Comparison of ENCODE assay signal across 10 cellular contexts in genomic region chr1:58432813-58433668, GRCh38.
DNase-seq lines count a peak whose midpoint lies in the region; ATAC-seq lines count a peak whose summit lies in the region.
"Had no signal": no experiment of that assay in that cellular context is flagged by ENCODE, and none has a peak within 500 bp of the region (broad histone marks: within the 10 kb centered on the region; RNA-seq: fewer than 3 reads in every experiment).

No MANE protein-coding gene starts in this region.

- ATAC-seq in stimulated activated naive B cell treated with anti-CD40 and anti-IgM and Interleukin-4, amounts not matched to agents 10 μg/mL and 1 μg/mL and 100 μg/mL, for 72 hours (replicated peaks) = peak; percentile 81 to 84
- no peak for ATAC-seq in HG03280 (IDR thresholded peaks at IDR 0.05; ENCODE audit: unreplicated experiment)

- peaks cover 8 to 14% of the 10 kb centered on the region in 2 donors for H3K36me3 Mint-ChIP-seq in stimulated activated naive B cell treated with anti-CD40 and anti-IgM and Interleukin-4, amounts not matched to agents 10 μg/mL and 1 μg/mL and 100 μg/mL, for 72 hours

- no peaks in the 10 kb centered on the region for H3K27me3 Mint-ChIP-seq in stimulated activated naive B cell treated with anti-CD40 and anti-IgM and Interleukin-4, amounts not matched to agents 10 μg/mL and 1 μg/mL and 100 μg/mL, for 72 hours

- H3K27me3 ChIP-seq in SJSA1 (replicated peaks) = no peaks in the 10 kb centered on the region

- no peaks in the 10 kb centered on the region for H3K9me3 Mint-ChIP-seq in stimulated activated naive B cell treated with anti-CD40 and anti-IgM and Interleukin-4, amounts not matched to agents 10 μg/mL and 1 μg/mL and 100 μg/mL, for 72 hours

- H3K4me1 Mint-ChIP-seq in stimulated activated naive B cell treated with anti-CD40 and anti-IgM and Interleukin-4, amounts not matched to agents 10 μg/mL and 1 μg/mL and 100 μg/mL, for 72 hours = no peaks in the 10 kb centered on the region

- H3K27ac Mint-ChIP-seq in stimulated activated naive B cell treated with anti-CD40 and anti-IgM and Interleukin-4, amounts not matched to agents 10 μg/mL and 1 μg/mL and 100 μg/mL, for 72 hours = no peak overlapping the region

- DNase-seq in NCI-H2171 treated with DMSO at 0.1 percent for 48 hours (lab: John Stamatoyannopoulos, UW) (peak; percentile 47), NCI-H2171 (lab: John Stamatoyannopoulos, UW) (no peak), SJSA1 (ENCODE audit: low read depth in 1 of 2, low spot score in 2 of 2) (peak; percentile 37 to 47), glomerular visceral epithelial cell (ENCODE audit: extremely low spot score) (peak; percentile 83), COLO668 (lab: John Stamatoyannopoulos, UW; ENCODE audit: unreplicated experiment) (no peak), NAMALWA (ENCODE audit: low spot score) (no peak)
- peak; percentile 5 for DNase-seq in stimulated activated naive B cell treated with anti-CD40 and anti-IgM and Interleukin-4, amounts not matched to agents 10 μg/mL and 1 μg/mL and 100 μg/mL, for 72 hours
- DNase-seq: stimulated activated CD4-positive, alpha-beta T cell treated with anti-CD3 and anti-CD28 coated beads, Interleukin-15, amount 100 ng/mL, for 24 hours had no signal

- H3K9me3 ChIP-seq in SJSA1 (replicated peaks) = no peaks in the 10 kb centered on the region

- H3K4me3 ChIP-seq in SJSA1 = no peak overlapping the region

- H3K4me1 ChIP-seq in SJSA1 (replicated peaks) = peaks cover 19% of the 10 kb centered on the region

- no peak overlapping the region for H3K4me3 Mint-ChIP-seq in stimulated activated naive B cell treated with anti-CD40 and anti-IgM and Interleukin-4, amounts not matched to agents 10 μg/mL and 1 μg/mL and 100 μg/mL, for 72 hours

- H3K27ac ChIP-seq in SJSA1 = no peak overlapping the region
- H3K27ac ChIP-seq: C4-2B had no signal

- H3K36me3 ChIP-seq in SJSA1 = no peaks in the 10 kb centered on the region

Comparison
In these comparisons a context has a peak if more than half of its experiments do, and no peak if none do; other contexts are left out.
1. DNase-seq: peak in NCI-H2171 treated with DMSO at 0.1 percent for 48 hours (single experiment), SJSA1 (2 of 2), glomerular visceral epithelial cell (single experiment) and stimulated activated naive B cell treated with anti-CD40 and anti-IgM and Interleukin-4, amounts not matched to agents 10 μg/mL and 1 μg/mL and 100 μg/mL, for 72 hours (single experiment); none in NCI-H2171 (single experiment), COLO668 (single experiment) and NAMALWA (single experiment).